In genomic region chr11:98495601-98496000, GRCh38 we compare ENCODE assay signal across 24 cellular contexts.
"Had no signal": no experiment of that assay in that cellular context is flagged by ENCODE, and none has a peak within 500 bp of the region (broad histone marks: within the 10 kb centered on the region; RNA-seq: fewer than 3 reads in every experiment).

No MANE protein-coding gene starts in this region.

- H3K36me3 Mint-ChIP-seq: activated CD4-positive, alpha-beta memory T cell treated with anti-CD3 and anti-CD28 coated beads for 36 hours; activated naive CD4-positive, alpha-beta T cell treated with anti-CD3 and anti-CD28 coated beads, Interleukin-2, amount 10 ng/mL, durations not matched to agents 7 days and 5 days; activated naive CD8-positive, alpha-beta T cell treated with anti-CD3 and anti-CD28 coated beads for 36 hours; T-cell had no signal

- H3K27ac Mint-ChIP-seq: activated CD4-positive, alpha-beta memory T cell treated with anti-CD3 and anti-CD28 coated beads for 36 hours; activated CD4-positive, alpha-beta T cell treated with anti-CD3 and anti-CD28 coated beads, Interleukin-2, amount 10 ng/mL, durations not matched to agents 7 days and 5 days; activated naive CD4-positive, alpha-beta T cell treated with anti-CD3 and anti-CD28 coated beads, Interleukin-2, amount 10 ng/mL, durations not matched to agents 7 days and 5 days; activated naive CD8-positive, alpha-beta T cell treated with anti-CD3 and anti-CD28 coated beads for 36 hours; activated T-helper 17 cell treated with anti-CD3 and anti-CD28 coated beads, Interleukin-2, amount 50 U/mL, for 72 hours; T-cell had no signal

- DNase-seq: activated CD4-positive, alpha-beta memory T cell treated with anti-CD3 and anti-CD28 coated beads for 36 hours; activated CD4-positive, alpha-beta T cell treated with anti-CD3 and anti-CD28 coated beads, Interleukin-2, amount 10 ng/mL, durations not matched to agents 7 days and 5 days; activated CD4-positive, CD25-positive, alpha-beta regulatory T cell; activated gamma-delta T cell; activated naive CD4-positive, alpha-beta T cell treated with anti-CD3 and anti-CD28 coated beads, Interleukin-2, amount 10 ng/mL, durations not matched to agents 7 days and 5 days; activated naive CD8-positive, alpha-beta T cell treated with anti-CD3 and anti-CD28 coated beads for 36 hours; activated T-cell treated with anti-CD3 and anti-CD28 coated beads for 4 hours; activated T-cell treated with anti-CD3 and anti-CD28 coated beads, Interleukin-2, amount 50 U/mL, for 48 hours; brain microvascular endothelial cell; Kasumi-1; NCI-H1048; NCI-H146; NCI-H2029; NCI-H345; NCI-H510A treated with DMSO at 0.1 percent for 48 hours; NCI-H69; SHP77 treated with DMSO at 0.1 percent for 48 hours; T-cell; T-helper 2 cell; T1000 had no signal

- H3K36me3 ChIP-seq: brain microvascular endothelial cell, cardiac muscle cell had no signal

- ATAC-seq: activated T-helper 17 cell treated with anti-CD3 and anti-CD28 coated beads, Interleukin-2, amount 50 U/mL, for 72 hours; T-cell had no signal

- FAIRE-seq: RCC 7860, TTC549 had no signal

- H3K27me3 Mint-ChIP-seq: activated CD4-positive, alpha-beta memory T cell treated with anti-CD3 and anti-CD28 coated beads for 36 hours; activated CD4-positive, alpha-beta T cell treated with anti-CD3 and anti-CD28 coated beads, Interleukin-2, amount 10 ng/mL, durations not matched to agents 7 days and 5 days; activated naive CD4-positive, alpha-beta T cell treated with anti-CD3 and anti-CD28 coated beads, Interleukin-2, amount 10 ng/mL, durations not matched to agents 7 days and 5 days; activated naive CD8-positive, alpha-beta T cell treated with anti-CD3 and anti-CD28 coated beads for 36 hours; activated T-helper 17 cell treated with anti-CD3 and anti-CD28 coated beads, Interleukin-2, amount 50 U/mL, for 72 hours; T-cell had no signal

- H3K27ac ChIP-seq: brain microvascular endothelial cell, cardiac muscle cell had no signal

- H3K4me3 Mint-ChIP-seq: activated CD4-positive, alpha-beta memory T cell treated with anti-CD3 and anti-CD28 coated beads for 36 hours; activated CD4-positive, alpha-beta T cell treated with anti-CD3 and anti-CD28 coated beads, Interleukin-2, amount 10 ng/mL, durations not matched to agents 7 days and 5 days; activated naive CD4-positive, alpha-beta T cell treated with anti-CD3 and anti-CD28 coated beads, Interleukin-2, amount 10 ng/mL, durations not matched to agents 7 days and 5 days; activated naive CD8-positive, alpha-beta T cell treated with anti-CD3 and anti-CD28 coated beads for 36 hours; activated T-helper 17 cell treated with anti-CD3 and anti-CD28 coated beads, Interleukin-2, amount 50 U/mL, for 72 hours; T-cell had no signal

- H3K4me3 ChIP-seq: cardiac muscle cell had no signal

- H3K27me3 ChIP-seq: brain microvascular endothelial cell, cardiac muscle cell had no signal

- H3K9me3 Mint-ChIP-seq: activated CD4-positive, alpha-beta T cell treated with anti-CD3 and anti-CD28 coated beads, Interleukin-2, amount 10 ng/mL, durations not matched to agents 7 days and 5 days; activated naive CD8-positive, alpha-beta T cell treated with anti-CD3 and anti-CD28 coated beads for 36 hours had no signal

- H3K4me1 Mint-ChIP-seq: activated CD4-positive, alpha-beta T cell treated with anti-CD3 and anti-CD28 coated beads, Interleukin-2, amount 10 ng/mL, durations not matched to agents 7 days and 5 days; activated naive CD4-positive, alpha-beta T cell treated with anti-CD3 and anti-CD28 coated beads, Interleukin-2, amount 10 ng/mL, durations not matched to agents 7 days and 5 days; activated naive CD8-positive, alpha-beta T cell treated with anti-CD3 and anti-CD28 coated beads for 36 hours; activated T-helper 17 cell treated with anti-CD3 and anti-CD28 coated beads, Interleukin-2, amount 50 U/mL, for 72 hours; T-cell had no signal
